18 cellular contexts compared by ENCODE assay signal in the genomic region with DNA sequence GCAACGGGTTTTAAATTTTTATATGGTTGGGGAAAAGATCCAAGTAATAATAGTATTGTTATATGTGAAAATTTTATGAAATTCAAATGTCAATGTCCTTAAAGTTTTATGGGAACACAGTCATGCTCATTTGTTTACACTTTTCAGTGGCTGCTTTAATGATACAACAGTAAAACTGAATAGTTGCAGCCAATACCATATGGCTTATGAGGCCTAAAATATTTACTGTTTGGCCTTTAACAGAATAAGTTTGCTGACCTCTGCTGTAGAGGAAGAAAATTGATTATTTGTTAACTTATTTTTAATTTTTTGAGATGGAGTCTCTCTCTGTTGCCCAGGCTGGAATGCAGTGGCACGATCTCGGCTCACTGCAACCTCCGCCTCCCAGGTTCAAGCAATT. TPM values are rescaled to one million over a fixed set of nuclear protein-coding genes. Genes with fewer than 3 reads are reported as not detected.
DNase-seq lines count a peak whose midpoint lies in the region; ATAC-seq and TF ChIP-seq lines count a peak whose summit lies in the region.
"Had no signal": no experiment of that assay in that cellular context is flagged by ENCODE, and none has a peak within 500 bp of the region (broad histone marks: within the 10 kb centered on the region; RNA-seq: fewer than 3 reads in every experiment).

No MANE protein-coding gene starts in this region.

- H2AFZ ChIP-seq in PC-3 (ENCODE audit: low read length), result no peak overlapping the region
- H2AFZ ChIP-seq: GM23338 had no signal

- H3F3A ChIP-seq in PC-3 (ENCODE audit: low read length, unreplicated experiment), result no peaks in the 10 kb centered on the region

- BruUV-seq in PC-3 (replicated peaks; lab: Mats Ljungman, UMichigan), result no TSS peak

- in situ Hi-C loops in GM13976 (cut with MboI; ENCODE audit: low sequenced_read_pairs, unreplicated experiment), result no loop called here

- POLR2A ChIA-PET in PC-3 (lab: Charles Lee; ENCODE audit: unreplicated experiment), result interaction anchor here (0.6 kb wide), 1 partner anchor 148 kb away, joined by 10 read pairs; no protein-coding TSS in a partner anchor

- no peaks in the 10 kb centered on the region for H3K79me2 ChIP-seq in PC-3 (ENCODE audit: low read length)

- DNase-seq in PC-3 (peak; percentile 4), fibroblast of villous mesenchyme (ENCODE audit: low read depth) (peak; percentile 56), NCI-H1436 (lab: John Stamatoyannopoulos, UW) (no peak), NCI-H774 (lab: John Stamatoyannopoulos, UW) (no peak), GM13976 (ENCODE audit: low spot score) (no peak), vagina (ENCODE audit: extremely low spot score in 2 of 2) (no peak)
- DNase-seq: C1 segment of cervical spinal cord; Caco-2; CD4-positive, CD25-positive, alpha-beta regulatory T cell; CD8-positive, alpha-beta T cell; DMS153; DND-41; H9 had no signal

- peak overlapping the region; percentile 74 for H3K27ac ChIP-seq in C4-2B
- no peak overlapping the region for H3K27ac ChIP-seq in PC-3 (ENCODE audit: low read length)
- no peak overlapping the region for H3K27ac ChIP-seq in vagina

- CTCF ChIA-PET in PC-3 (lab: Charles Lee), result no interaction called here

- TF ChIP-seq POLR2A in vagina (IDR thresholded peaks at IDR 0.05), result no peak

- no peaks in the 10 kb centered on the region for H3K4me1 ChIP-seq in PC-3 (ENCODE audit: insufficient read depth, low read length)
- H3K4me1 ChIP-seq in vagina, result no peaks in the 10 kb centered on the region
- H3K4me1 ChIP-seq: Caco-2 had no signal

- intact Hi-C loops in PC-3 (cut with micrococcal nuclease), result loop anchor here (10.0 kb wide), 1 partner anchor 147 kb away; the partner anchor contains the start of gene GABPB1
- intact Hi-C loops in vagina (cut with DNase I), result no loop called here

- TF ChIP-seq CTCF in C4-2B (conservative IDR thresholded peaks at IDR 0.05) (peak; percentile 64), PC-3 (conservative IDR thresholded peaks at IDR 0.05; ENCODE audit: low read depth, low read length) (no peak), fibroblast of villous mesenchyme (IDR thresholded peaks at IDR 0.05; ENCODE audit: insufficient read depth, low read depth, low read length) (no peak), GM13976 (IDR thresholded peaks at IDR 0.05; ENCODE audit: borderline replicate concordance, control extremely low read depth, extremely low read depth, insufficient read depth, missing control alignments) (no peak), vagina (IDR thresholded peaks at IDR 0.05) (no peak)

- no peaks in the 10 kb centered on the region for H3K9me2 ChIP-seq in PC-3 (replicated peaks; ENCODE audit: low read length)

- peak; percentile 92 for ATAC-seq in PC-3
- ATAC-seq: CD8-positive, alpha-beta T cell; GM23338; HCT116 had no signal

- H3K36me3 ChIP-seq in PC-3 (ENCODE audit: low read depth, low read length) (peaks cover 16% of the 10 kb centered on the region; the same call in 1 of the 2 replicates), vagina (peaks cover 0 to 45% of the 10 kb centered on the region in 2 donors)

- no peak overlapping the region for H3K4me2 ChIP-seq in PC-3 (ENCODE audit: low read length)
- H3K4me2 ChIP-seq: GM23338 had no signal

- no peak overlapping the region for H3K4me3 ChIP-seq in PC-3 (ENCODE audit: low read length)
- no peak overlapping the region for H3K4me3 ChIP-seq in fibroblast of villous mesenchyme (ENCODE audit: low read depth, low read length)
- H3K4me3 ChIP-seq in vagina, result no peak overlapping the region
- H3K4me3 ChIP-seq: GM23338 had no signal

- no peaks in the 10 kb centered on the region for H3K9me3 ChIP-seq in PC-3 (ENCODE audit: low read length)
- no peaks in the 10 kb centered on the region for H3K9me3 ChIP-seq in vagina
- H3K9me3 ChIP-seq: Caco-2 had no signal

- H4K20me1 ChIP-seq in PC-3 (ENCODE audit: low read length), result no peaks in the 10 kb centered on the region

- H3K27me3 ChIP-seq in PC-3 (ENCODE audit: low read length) (no peaks in the 10 kb centered on the region), vagina (no peaks in the 10 kb centered on the region)

- H3K9ac ChIP-seq in PC-3 (ENCODE audit: low read length), result no peak overlapping the region

RNA-seq across cellular contexts. Expression of gene USP50, which starts 44.7 kb away (rescaled TPM):
- total RNA-seq in PC-3 (2014; rRNA removed) (not detected in 2 replicates), fibroblast of villous mesenchyme (1.3 TPM in 1 of 2 replicates, not detected in the other), vagina (not detected)
- total RNA-seq: A172; CD4-positive, CD25-positive, alpha-beta regulatory T cell; GM23338; H4; H9 had no signal

Comparison
In these comparisons a context has a peak if more than half of its experiments do, and no peak if none do; other contexts are left out.
1. DNase-seq: peak in PC-3 (single experiment) and fibroblast of villous mesenchyme (single experiment); none in NCI-H1436 (single experiment), NCI-H774 (single experiment), GM13976 (single experiment) and vagina (0 of 2).